Comparison of ENCODE assay signal across 27 cellular contexts in the genomic region with DNA sequence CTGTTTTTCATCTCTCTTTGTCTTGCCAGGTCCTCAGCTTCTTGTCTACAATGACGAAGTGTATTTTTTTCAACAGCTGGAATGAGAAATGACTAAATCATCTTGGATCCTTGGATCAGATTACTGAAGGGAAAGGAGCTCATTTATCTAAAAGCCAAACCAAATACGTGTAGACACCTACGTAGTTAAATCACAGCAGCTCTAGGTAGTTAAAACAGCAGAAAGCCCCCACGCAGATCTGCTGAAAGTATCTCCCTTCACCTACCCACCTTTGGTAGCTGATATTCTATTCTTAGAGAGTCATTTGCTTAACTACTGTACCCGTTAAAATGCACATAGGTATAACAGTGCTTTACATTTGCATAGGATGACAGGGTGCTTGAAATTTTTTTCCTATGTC.
A peak's percentile ranks its signal among the peaks of the same experiment; 100 is the strongest.
DNase-seq lines count a peak whose midpoint lies in the region; ATAC-seq and TF ChIP-seq lines count a peak whose summit lies in the region.
"Had no signal": no experiment of that assay in that cellular context is flagged by ENCODE, and none has a peak within 500 bp of the region (broad histone marks: within the 10 kb centered on the region; RNA-seq: fewer than 3 reads in every experiment).

No MANE protein-coding gene starts in this region.

- no peak overlapping the region for H2BK120ac ChIP-seq in mesendoderm (ENCODE audit: low read depth, low read length)

- no peak for ATAC-seq in GM18873 (IDR thresholded peaks at IDR 0.05; ENCODE audit: low FRiP score, unreplicated experiment)
- ATAC-seq: activated naive CD4-positive, alpha-beta T cell treated with anti-CD3 and anti-CD28 coated beads, Interleukin-2, amount 50 U/mL, for 72 hours; activated T-helper 17 cell treated with anti-CD3 and anti-CD28 coated beads, Interleukin-2, amount 50 U/mL, for 72 hours; K562; left ventricle myocardium superior; stimulated activated naive B cell treated with anti-CD40 and anti-IgM and Interleukin-4, amounts not matched to agents 10 μg/mL and 1 μg/mL and 100 μg/mL, for 72 hours had no signal

- H2AK5ac ChIP-seq in mesendoderm (ENCODE audit: low read length), result no peak overlapping the region

- no peak overlapping the region for H2BK5ac ChIP-seq in mesendoderm (ENCODE audit: low read length)

- H3K4me3 ChIP-seq in GM23248 (no peak overlapping the region), dorsolateral prefrontal cortex (no peak overlapping the region), mesendoderm (ENCODE audit: low read length) (no peak overlapping the region), lower leg skin (ENCODE audit: low read depth, poor library complexity, severe bottlenecking) (no peak overlapping the region)
- H3K4me3 ChIP-seq: BLaER1, HAP-1, hepatocyte, K562, ovary, thoracic aorta had no signal

- H3K56ac ChIP-seq in mesendoderm (ENCODE audit: low read length), result peak overlapping the region; percentile 15

- H3K18ac ChIP-seq in mesendoderm (ENCODE audit: low read length), result peak overlapping the region; percentile 45

- H2BK15ac ChIP-seq in mesendoderm (replicated peaks; ENCODE audit: low read depth), result no peak overlapping the region

- H3K27me3 ChIP-seq in GM23248 (replicated peaks; ENCODE audit: insufficient read depth), result peaks cover 40% of the 10 kb centered on the region
- no peaks in the 10 kb centered on the region for H3K27me3 ChIP-seq in dorsolateral prefrontal cortex
- H3K27me3 ChIP-seq in mesendoderm (ENCODE audit: insufficient read depth, low read length, poor library complexity), result no peaks in the 10 kb centered on the region
- H3K27me3 ChIP-seq: BLaER1, hepatocyte, ovary had no signal

- DNase-seq in GM23248 (peak; percentile 26), LHCN-M2 (ENCODE audit: low read depth) (peak; percentile 20), dorsolateral prefrontal cortex (no peak), mesendoderm (no peak), DMS53 treated with DMSO at 0.1 percent for 48 hours (lab: John Stamatoyannopoulos, UW; ENCODE audit: unreplicated experiment) (no peak), DMS 273 treated with DMSO at 0.1 percent for 48 hours (lab: John Stamatoyannopoulos, UW) (no peak), lower leg skin (ENCODE audit: low spot score in 2 of 2) (no peak)
- DNase-seq: ACHN; activated B cell treated with CpG ODN at 0.5 μM for 24 hours; activated CD4-positive, alpha-beta T cell treated with anti-CD3 and anti-CD28 coated beads, Interleukin-2, amount 50 U/mL, for 48 hours; activated CD8-positive, alpha-beta memory T cell treated with anti-CD3 and anti-CD28 coated beads, Interleukin-2, amount 50 U/mL, for 4 hours; DMS79; left ventricle myocardium superior; NCI-H1436; NCI-H82; ovary; stimulated activated CD4-positive, alpha-beta T cell treated with anti-CD3 and anti-CD28 coated beads, Interleukin-4, amount 100 ng/mL, for 24 hours; stimulated activated naive B cell treated with anti-CD40 and anti-IgM and Interleukin-4, amounts not matched to agents 10 μg/mL and 1 μg/mL and 100 μg/mL, for 72 hours; T-helper 9 cell had no signal

- no peaks in the 10 kb centered on the region; the same call in 1 of the 2 replicates for H3K4me1 ChIP-seq in GM23248 (ENCODE audit: insufficient read depth)
- H3K4me1 ChIP-seq in mesendoderm (ENCODE audit: control insufficient read depth, low read depth, low read length), result peaks cover 6% of the 10 kb centered on the region
- H3K4me1 ChIP-seq: HAP-1 had no signal

- no peak overlapping the region for H3K9ac ChIP-seq in GM23248
- no peak overlapping the region for H3K9ac ChIP-seq in mesendoderm (ENCODE audit: low read length)
- H3K9ac ChIP-seq: BLaER1 had no signal

- H3K36me3 ChIP-seq in GM23248 (ENCODE audit: low read depth) (no peaks in the 10 kb centered on the region), mesendoderm (ENCODE audit: control insufficient read depth, insufficient read depth, low read length) (no peaks in the 10 kb centered on the region)
- H3K36me3 ChIP-seq: BLaER1, HAP-1, ovary, thoracic aorta had no signal

- 30 to 37% methylated on average over 5 of the region's 5 CpGs for WGBS in GM23248 (ENCODE audit: low coverage in 1 of 2, low lambda C conversion rate in 2 of 2, missing lambda C conversion rate in 2 of 2), 2 experiments
- no CpG with 5 or more reads among the region's 5 CpGs for WGBS in mesendoderm (ENCODE audit: extremely low coverage, insufficient coverage, low lambda C conversion rate)
- WGBS in lower leg skin, 2 donors, result 62 to 65% methylated on average over 5 of the region's 5 CpGs

- no peak overlapping the region for H3K23ac ChIP-seq in mesendoderm (ENCODE audit: low read length)

- no peaks in the 10 kb centered on the region for H3K9me2 ChIP-seq in GM23248 (ENCODE audit: insufficient read depth)

- no peaks in the 10 kb centered on the region for H3K9me3 ChIP-seq in GM23248 (ENCODE audit: low read depth)
- H3K9me3 ChIP-seq: BLaER1, HAP-1, ovary, thoracic aorta had no signal

- H3K79me2 ChIP-seq in GM23248 (ENCODE audit: insufficient read depth) (no peaks in the 10 kb centered on the region), mesendoderm (ENCODE audit: control insufficient read depth, insufficient read depth, low read length) (no peaks in the 10 kb centered on the region)
- H3K79me2 ChIP-seq: hepatocyte had no signal

- no peaks in the 10 kb centered on the region for H3K79me1 ChIP-seq in mesendoderm (ENCODE audit: low read length)

- H4K8ac ChIP-seq in mesendoderm (ENCODE audit: low read depth, low read length), result no peak overlapping the region

- TF ChIP-seq POLR2A in lower leg skin (IDR thresholded peaks at IDR 0.05), result no peak

- in situ Hi-C loops in GM23248 (cut with MboI), result no loop called here

- H3K27ac ChIP-seq in GM23248 (no peak overlapping the region), dorsolateral prefrontal cortex (peak overlapping the region in 44 of 59 donors; percentile 6 to 86 (median 59)), mesendoderm (ENCODE audit: low read depth, low read length) (no peak overlapping the region)
- H3K27ac ChIP-seq: BLaER1, hepatocyte, ovary, thoracic aorta had no signal

- H3K4me2 ChIP-seq in GM23248 (ENCODE audit: unreplicated experiment), result no peak overlapping the region
- H3K4me2 ChIP-seq in mesendoderm (ENCODE audit: low read length), result no peak overlapping the region
- H3K4me2 ChIP-seq: BLaER1, hepatocyte had no signal

- no peak overlapping the region for H3K4ac ChIP-seq in mesendoderm (ENCODE audit: low read depth, low read length)

- H2AFZ ChIP-seq in GM23248, result no peak overlapping the region
- H2AFZ ChIP-seq: hepatocyte had no signal

- H4K5ac ChIP-seq in mesendoderm (ENCODE audit: low read length), result no peak overlapping the region

- H3F3A ChIP-seq in GM23248 (ENCODE audit: insufficient read depth), result no peaks in the 10 kb centered on the region

- no peak for TF ChIP-seq CTCF in dorsolateral prefrontal cortex (IDR thresholded peaks at IDR 0.05 in 54 of 56, conservative IDR thresholded peaks at IDR 0.05 in 2 of 56; ENCODE audit: low read depth in 1 of 56, partially characterized antibody in 56 of 56)
- TF ChIP-seq CTCF in lower leg skin (IDR thresholded peaks at IDR 0.05), result no peak

- no peaks in the 10 kb centered on the region for H4K20me1 ChIP-seq in GM23248 (ENCODE audit: insufficient read depth)
- H4K20me1 ChIP-seq: BLaER1 had no signal

- intact Hi-C loops in dorsolateral prefrontal cortex (cut with DNase I) (no loop called here), lower leg skin (cut with DNase I; ENCODE audit: low total_unique reads) (no loop called here)

Comparison
In these comparisons a context has a peak if more than half of its experiments do, and no peak if none do; other contexts are left out.
1. DNase-seq: peak in GM23248 (single experiment) and LHCN-M2 (single experiment); none in dorsolateral prefrontal cortex (0 of 10), mesendoderm (single experiment), DMS53 treated with DMSO at 0.1 percent for 48 hours (single experiment), DMS 273 treated with DMSO at 0.1 percent for 48 hours (single experiment) and lower leg skin (0 of 2).
2. H3K27ac ChIP-seq: peak in dorsolateral prefrontal cortex (44 of 59); none in GM23248 (single experiment) and mesendoderm (single experiment).